Comparison of ENCODE assay signal across 8 cellular contexts in genomic region chr5:98929123-98929981, GRCh38. TPM values are rescaled to one million over a fixed set of nuclear protein-coding genes. Genes with fewer than 3 reads are reported as not detected.
DNase-seq lines count a peak whose midpoint lies in the region; ATAC-seq and TF ChIP-seq lines count a peak whose summit lies in the region.

No MANE protein-coding gene starts in this region.

- peak overlapping the region; percentile 62 for H3K4me2 ChIP-seq in parathyroid adenoma (ENCODE audit: low read length)

- H3K4me1 ChIP-seq in adipocyte (ENCODE audit: control insufficient read depth, insufficient read depth, low read length) (peaks cover 36% of the 10 kb centered on the region), parathyroid adenoma (peaks cover 19% of the 10 kb centered on the region), tibial nerve (peaks cover 0 to 70% (median 31%) of the 10 kb centered on the region in 4 donors)

- H3K79me2 ChIP-seq in parathyroid adenoma: peaks cover 27% of the 10 kb centered on the region

- H3K27ac ChIP-seq in parathyroid adenoma: peak overlapping the region; percentile 100
- peak overlapping the region; percentile 99 to 100 (median 100) for H3K27ac ChIP-seq in tibial nerve

- H3K27me3 ChIP-seq in adipocyte (replicated peaks; ENCODE audit: control insufficient read depth, insufficient read depth, low read length) (no peaks in the 10 kb centered on the region), parathyroid adenoma (ENCODE audit: control insufficient read depth, insufficient read depth, low read length) (no peaks in the 10 kb centered on the region), tibial nerve (no peaks in the 10 kb centered on the region)

- H3K4me3 ChIP-seq in adipocyte (ENCODE audit: low read length) (peak overlapping the region; percentile 95), parathyroid adenoma (ENCODE audit: low read depth, low read length) (peak overlapping the region; percentile 92), tibial nerve (peak overlapping the region; percentile 65 to 97 (median 74))

- peak overlapping the region; percentile 97 for H2AFZ ChIP-seq in parathyroid adenoma

- H3K9me3 ChIP-seq in adipocyte (ENCODE audit: control insufficient read depth, low read length): no peaks in the 10 kb centered on the region
- H3K9me3 ChIP-seq in parathyroid adenoma (ENCODE audit: control insufficient read depth, low read length): no peaks in the 10 kb centered on the region
- no peaks in the 10 kb centered on the region for H3K9me3 ChIP-seq in tibial nerve

- peak; percentile 96 to 99 for TF ChIP-seq EP300 in tibial nerve (IDR thresholded peaks at IDR 0.05)

- peak; percentile 69 for ATAC-seq in HG02610 (IDR thresholded peaks at IDR 0.05; ENCODE audit: unreplicated experiment)

- DNase-seq in NCI-H1092 treated with DMSO at 0.1 percent for 48 hours (lab: John Stamatoyannopoulos, UW) (peak; percentile 82), SW 1271 (lab: John Stamatoyannopoulos, UW) (peak; percentile 91 to 98), adipocyte (ENCODE audit: low read depth) (peak; percentile 99), cardiac septum (ENCODE audit: low spot score) (peak; percentile 96), tibial nerve (ENCODE audit: low spot score in 2 of 2) (peak; percentile 96)

- peaks cover 11% of the 10 kb centered on the region for H3K36me3 ChIP-seq in adipocyte (ENCODE audit: control insufficient read depth, insufficient read depth, low read length, severe bottlenecking)
- H3K36me3 ChIP-seq in parathyroid adenoma (ENCODE audit: control insufficient read depth, insufficient read depth, low read length): no peaks in the 10 kb centered on the region
- peaks cover 0 to 4% (median 0%) of the 10 kb centered on the region in 3 donors for H3K36me3 ChIP-seq in tibial nerve

- intact Hi-C loops in cardiac septum (cut with DNase I): loop anchor here (1.0 kb wide), 1 partner anchor 156 kb away; the partner anchor contains the start of gene RGMB

- peak; percentile 5 for TF ChIP-seq CTCF in parathyroid adenoma (IDR thresholded peaks at IDR 0.05)
- TF ChIP-seq CTCF in tibial nerve (IDR thresholded peaks at IDR 0.05): peak in 1 of 5 experiments; percentile 34

- TF ChIP-seq POLR2A in GM10847 (IDR thresholded peaks at IDR 0.05; ENCODE audit: extremely low read depth, insufficient read length): peak; percentile 61
- peak; percentile 90 to 97 for TF ChIP-seq POLR2A in tibial nerve (IDR thresholded peaks at IDR 0.05)

- 0% methylated on average over 21 to 63 of the region's 71 CpGs for WGBS in tibial nerve, 2 donors

- H3K9ac ChIP-seq in adipocyte (ENCODE audit: low read length) (peak overlapping the region; percentile 100), parathyroid adenoma (peak overlapping the region; percentile 100)

RNA-seq across cellular contexts. Expression of gene CHD1, which starts 0.5 kb away (rescaled TPM):
- total RNA-seq in cardiac septum (16.8 TPM), tibial nerve (10 to 100 TPM; 46.3 to 82.5 (median 58.2) TPM)

Comparison
In these comparisons a context has a peak if more than half of its experiments do, and no peak if none do; other contexts are left out.
1. Peak in every context shown above with its lines: DNase-seq, ATAC-seq, H3K4me3 ChIP-seq and H3K27ac ChIP-seq.